Comparison of ENCODE assay signal across 8 cellular contexts in the genomic region with DNA sequence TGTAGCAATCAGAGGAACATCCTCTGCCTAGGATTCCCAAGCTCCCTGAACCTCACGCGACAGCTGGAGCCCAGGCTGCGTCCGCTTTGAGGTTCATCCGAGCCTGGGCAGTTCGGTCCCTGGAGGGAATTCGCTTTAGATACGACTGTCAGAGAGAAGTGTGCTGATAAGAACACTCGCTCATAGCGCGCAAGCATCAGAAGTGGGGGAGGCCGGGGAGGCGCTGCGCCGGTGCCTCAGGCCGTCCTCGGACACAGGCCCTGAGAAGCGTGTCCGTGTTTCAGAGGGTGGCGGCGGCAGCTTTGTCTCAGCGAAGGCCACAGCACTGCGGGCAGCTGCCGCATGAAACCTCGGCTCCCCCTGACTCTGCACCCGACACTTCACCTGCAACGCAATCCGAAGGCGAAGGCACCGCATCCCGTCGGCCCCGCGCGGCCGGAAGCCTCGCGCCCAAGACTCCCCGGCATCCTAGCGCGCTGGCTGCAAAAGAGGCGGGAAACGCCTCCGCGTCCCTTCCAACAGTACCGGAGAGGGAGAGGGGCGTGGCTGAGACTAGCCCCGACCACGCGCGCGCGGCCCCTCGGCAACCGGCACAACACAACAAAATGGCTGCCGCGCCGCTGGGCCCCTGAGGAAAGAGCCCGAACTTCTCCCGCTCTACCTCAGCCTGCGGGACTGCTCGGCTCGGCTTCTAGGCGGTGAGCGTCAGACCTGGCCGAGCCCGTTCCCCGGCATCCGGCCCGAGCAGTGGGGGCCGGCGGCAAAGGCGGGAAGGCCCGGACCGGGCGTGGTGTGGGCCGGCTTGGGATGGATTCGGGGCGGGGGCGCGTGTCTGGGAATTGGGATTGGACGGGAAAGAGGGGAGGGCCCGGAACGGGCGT. TPM values are rescaled to one million over a fixed set of nuclear protein-coding genes. Genes with fewer than 3 reads are reported as not detected.
A peak's percentile ranks its signal among the peaks of the same experiment; 100 is the strongest.
DNase-seq lines count a peak whose midpoint lies in the region; ATAC-seq and TF ChIP-seq lines count a peak whose summit lies in the region.

Gene CNTRL (plus strand): TSS at position 586 of the 881 bp plus-strand sequence. CDS start 13,372 bp downstream, outside the sequence.

- H3K9me3 ChIP-seq in CD4-positive, CD25-positive, alpha-beta regulatory T cell (ENCODE audit: control insufficient read depth in 2 of 2, low read length in 2 of 2): no peaks in the 10 kb centered on the region
- H3K9me3 ChIP-seq in right lobe of liver: no peaks in the 10 kb centered on the region

- TF ChIP-seq POLR2A in right lobe of liver (IDR thresholded peaks at IDR 0.05): peak; percentile 60

- H3K27ac Mint-ChIP-seq in CD4-positive, CD25-positive, alpha-beta regulatory T cell: peak within 1 kb of the TSS; percentile 92 to 99 (median 99)
- H3K27ac Mint-ChIP-seq in dendritic cell treated with granulocyte-macrophage colony-stimulating factor and Interleukin-4, amounts not matched to agents 40 ng/mL and 50 ng/mL, for 4 days: peak within 1 kb of the TSS; percentile 92

- no peaks in the 10 kb centered on the region for H3K36me3 Mint-ChIP-seq in CD4-positive, CD25-positive, alpha-beta regulatory T cell
- peaks cover 13% of the 10 kb centered on the region for H3K36me3 Mint-ChIP-seq in dendritic cell treated with granulocyte-macrophage colony-stimulating factor and Interleukin-4, amounts not matched to agents 40 ng/mL and 50 ng/mL, for 4 days (ENCODE audit: low read depth)

- H3K27me3 ChIP-seq in CD4-positive, CD25-positive, alpha-beta regulatory T cell (ENCODE audit: control insufficient read depth, insufficient read depth, low read length): no peaks in the 10 kb centered on the region
- H3K27me3 ChIP-seq in HL-60 (ENCODE audit: insufficient read depth, poor library complexity, severe bottlenecking): no peaks in the 10 kb centered on the region
- no peaks in the 10 kb centered on the region for H3K27me3 ChIP-seq in right lobe of liver

- H3K4me1 ChIP-seq in CD4-positive, CD25-positive, alpha-beta regulatory T cell (ENCODE audit: control insufficient read depth, insufficient read depth, low read length, poor library complexity, severe bottlenecking): peaks cover 43% of the 10 kb centered on the region
- peaks cover 0 to 23% (median 4%) of the 10 kb centered on the region in 4 donors for H3K4me1 ChIP-seq in right lobe of liver

- no peaks in the 10 kb centered on the region for H3K27me3 Mint-ChIP-seq in CD4-positive, CD25-positive, alpha-beta regulatory T cell
- no peaks in the 10 kb centered on the region for H3K27me3 Mint-ChIP-seq in dendritic cell treated with granulocyte-macrophage colony-stimulating factor and Interleukin-4, amounts not matched to agents 40 ng/mL and 50 ng/mL, for 4 days

- under 1% methylated on average over 32 of the region's 85 CpGs for WGBS in right lobe of liver (ENCODE audit: insufficient coverage, low coverage, low lambda C conversion rate, missing lambda C conversion rate)

- intact Hi-C loops in dendritic cell treated with granulocyte-macrophage colony-stimulating factor and Interleukin-4, amounts not matched to agents 40 ng/mL and 50 ng/mL, for 4 days (cut with micrococcal nuclease): loop anchor here (2.0 kb wide), 1 partner anchor 46 kb away; no protein-coding TSS in a partner anchor
- intact Hi-C loops in right lobe of liver (cut with DNase I): no loop called here

- H3K9me3 Mint-ChIP-seq in CD4-positive, CD25-positive, alpha-beta regulatory T cell: peaks cover 0 to 3% (median 0%) of the 10 kb centered on the region in 7 donors
- no peaks in the 10 kb centered on the region for H3K9me3 Mint-ChIP-seq in dendritic cell treated with granulocyte-macrophage colony-stimulating factor and Interleukin-4, amounts not matched to agents 40 ng/mL and 50 ng/mL, for 4 days

- DNase-seq in CD4-positive, CD25-positive, alpha-beta regulatory T cell: peak; percentile 82 to 92 (median 85)
- DNase-seq in HL-60 (ENCODE audit: low read depth in 1 of 2, low spot score in 1 of 2) (peak; percentile 90 to 96), NCI-H82 treated with DMSO at 0.1 percent for 48 hours (lab: John Stamatoyannopoulos, UW; ENCODE audit: unreplicated experiment) (peak; percentile 57), right lobe of liver (peak; percentile 92 to 94 (median 92))
- DNase-seq in activated CD4-positive, alpha-beta T cell treated with anti-CD3 and anti-CD28 coated beads, Interleukin-2, amount 50 U/mL, for 48 hours: peak; percentile 94 to 96
- DNase-seq in stimulated activated CD4-positive, alpha-beta T cell treated with anti-CD3 and anti-CD28 coated beads, Interleukin-4, amount 100 ng/mL, for 24 hours: peak; percentile 94

- H3K27ac ChIP-seq in CD4-positive, CD25-positive, alpha-beta regulatory T cell (ENCODE audit: insufficient read depth, low read length, poor library complexity, severe bottlenecking): peak within 1 kb of the TSS; percentile 89
- peak within 1 kb of the TSS; percentile 95 for H3K27ac ChIP-seq in HL-60 (replicated peaks)
- H3K27ac ChIP-seq in right lobe of liver: peak within 1 kb of the TSS; percentile 48 to 62 (median 60)

- H3K36me3 ChIP-seq in CD4-positive, CD25-positive, alpha-beta regulatory T cell (ENCODE audit: control insufficient read depth, insufficient read depth, low read length): no peaks in the 10 kb centered on the region
- H3K36me3 ChIP-seq in right lobe of liver: no peaks in the 10 kb centered on the region

- TF ChIP-seq CTCF in HL-60 (IDR thresholded peaks at IDR 0.05; ENCODE audit: insufficient read depth, low read length): no peak
- TF ChIP-seq CTCF in right lobe of liver (IDR thresholded peaks at IDR 0.05): no peak

- H3K4me1 Mint-ChIP-seq in CD4-positive, CD25-positive, alpha-beta regulatory T cell: peaks cover 27 to 81% (median 50%) of the 10 kb centered on the region in 4 donors
- H3K4me1 Mint-ChIP-seq in dendritic cell treated with granulocyte-macrophage colony-stimulating factor and Interleukin-4, amounts not matched to agents 40 ng/mL and 50 ng/mL, for 4 days (ENCODE audit: low read depth): peaks cover 53% of the 10 kb centered on the region

- H3K4me3 Mint-ChIP-seq in CD4-positive, CD25-positive, alpha-beta regulatory T cell: peak within 1 kb of the TSS; percentile 95 to 100 (median 98)
- H3K4me3 Mint-ChIP-seq in dendritic cell treated with granulocyte-macrophage colony-stimulating factor and Interleukin-4, amounts not matched to agents 40 ng/mL and 50 ng/mL, for 4 days: peak within 1 kb of the TSS; percentile 94

- ATAC-seq in CD4-positive, CD25-positive, alpha-beta regulatory T cell (ENCODE audit: low read depth in 2 of 2): peak; percentile 74 to 77
- ATAC-seq in GM19455 (IDR thresholded peaks at IDR 0.05; ENCODE audit: unreplicated experiment) (peak; percentile 73), right lobe of liver (peak; percentile 90 to 95 (median 92))

- peak within 1 kb of the TSS; percentile 98 for H3K4me3 ChIP-seq in CD4-positive, CD25-positive, alpha-beta regulatory T cell (ENCODE audit: low read depth, low read length)
- H3K4me3 ChIP-seq in HL-60 (replicated peaks; ENCODE audit: insufficient read depth, low read length) (peak within 1 kb of the TSS; percentile 80), right lobe of liver (peak within 1 kb of the TSS; percentile 64 to 90 (median 84))

RNA-seq across cellular contexts. Expression of gene CNTRL, which starts in this region (rescaled TPM):
- total RNA-seq in CD4-positive, CD25-positive, alpha-beta regulatory T cell: 135 TPM
- 10 to 100 TPM; 12.2 to 17.8 (median 14.8) TPM for polyA plus RNA-seq in CD4-positive, CD25-positive, alpha-beta regulatory T cell
- total RNA-seq in right lobe of liver: 1 to 10 TPM; 2.8 to 5.6 (median 4.2) TPM

Comparison
In these comparisons a context has a peak if more than half of its experiments do, and no peak if none do; other contexts are left out.
1. Peak in every context shown above with its lines: DNase-seq, ATAC-seq, H3K4me3 ChIP-seq and H3K27ac ChIP-seq.
2. RNA of gene CNTRL (total RNA-seq): 135 TPM in CD4-positive, CD25-positive, alpha-beta regulatory T cell (single experiment); 2.8 to 5.6 TPM in right lobe of liver; every median in the first group is over 10 times any median in the second.